8 cellular contexts compared by ENCODE assay signal in the genomic region with DNA sequence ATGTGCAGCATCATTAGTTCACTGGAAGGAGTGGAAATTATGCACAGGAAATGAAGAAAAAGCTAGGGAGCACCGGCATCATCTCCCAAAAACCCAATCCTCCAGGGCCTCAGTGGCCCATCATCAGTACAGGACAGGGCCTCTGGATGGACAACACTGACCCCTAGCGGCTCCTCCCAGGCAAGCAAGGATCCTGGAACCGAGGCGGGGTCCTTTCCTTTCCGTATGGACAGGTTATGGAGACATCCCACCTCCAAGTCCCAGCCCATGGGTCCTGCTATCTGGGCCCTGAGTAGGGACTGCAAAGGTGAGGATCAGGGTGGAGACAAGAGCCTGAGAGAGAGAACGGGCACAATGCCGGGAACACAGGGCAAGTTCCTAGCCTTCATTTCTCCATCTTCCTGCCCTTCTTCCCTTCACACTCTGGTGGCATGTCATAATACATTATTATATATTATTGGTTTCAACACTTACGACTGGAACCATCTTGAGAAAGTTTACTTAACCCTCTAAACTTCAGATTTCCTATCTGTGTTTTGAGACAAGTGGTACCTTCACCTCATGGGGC.
DNase-seq lines count a peak whose midpoint lies in the region; ATAC-seq, FAIRE-seq and TF ChIP-seq lines count a peak whose summit lies in the region.

No MANE protein-coding gene starts in this region.

- no peak for TF ChIP-seq EP300 in H1 (IDR thresholded peaks at IDR 0.05; ENCODE audit: borderline replicate concordance in 1 of 2, low read depth in 2 of 2, low read length in 2 of 2)

- H3K9me2 ChIP-seq in DOHH2 (replicated peaks; ENCODE audit: control insufficient read depth, low read length) (no peaks in the 10 kb centered on the region), Karpas-422 (replicated peaks; ENCODE audit: insufficient read depth, low read length) (no peaks in the 10 kb centered on the region)

- POLR2A ChIA-PET in H1 (lab: Charles Lee; ENCODE audit: partially characterized antibody) = no interaction called here

- TF ChIP-seq RAD21 in H1 (IDR thresholded peaks at IDR 0.05 in 1 of 2, conservative IDR thresholded peaks at IDR 0.05 in 1 of 2; ENCODE audit: low read depth in 2 of 2, low read length in 2 of 2) = peak; percentile 85 to 87

- H3F3A ChIP-seq in DOHH2 (ENCODE audit: control insufficient read depth, insufficient read depth) = no peaks in the 10 kb centered on the region

- no peak overlapping the region for H2BK12ac ChIP-seq in H1 (ENCODE audit: low read depth, low read length)

- CTCF ChIA-PET in H1 (lab: Charles Lee; ENCODE audit: partially characterized antibody) = interaction anchor here (0.7 to 2.4 kb wide), 20 partner anchors 10 to 231 kb away, joined by 3 to 33 read pairs (median 6); no protein-coding TSS in a partner anchor

- H3K56ac ChIP-seq in H1 (replicated peaks; ENCODE audit: insufficient read length, low read depth, low read length) = no peak overlapping the region

- H2BK120ac ChIP-seq in H1 (replicated peaks; ENCODE audit: low read depth, low read length) = no peak overlapping the region

- DNase-seq in Karpas-422 (peak; percentile 68), H1 (ENCODE audit: low read depth in 1 of 2, low spot score in 2 of 2) (peak in 1 of 2 experiments; percentile 93), NCI-H1048 (lab: John Stamatoyannopoulos, UW) (no peak)
- no peak for DNase-seq in effector CD8-positive, alpha-beta T cell (lab: John Stamatoyannopoulos, UW)

- H2AFZ ChIP-seq in Karpas-422 (ENCODE audit: low read length) = no peak overlapping the region
- no peak overlapping the region for H2AFZ ChIP-seq in H1 (ENCODE audit: low read length)

- H3K4me2 ChIP-seq in DOHH2 (ENCODE audit: low read length) (no peak overlapping the region), Karpas-422 (ENCODE audit: low read depth, low read length, poor library complexity, severe bottlenecking) (no peak overlapping the region), H1 (ENCODE audit: insufficient read depth in 1 of 2, low read depth in 2 of 2, low read length in 2 of 2) (no peak overlapping the region)

- H3K27me3 ChIP-seq in DOHH2 (ENCODE audit: control insufficient read depth, low read length) (no peaks in the 10 kb centered on the region), Karpas-422 (ENCODE audit: low read length) (no peaks in the 10 kb centered on the region), H1 (replicated peaks in 1 of 4; ENCODE audit: control insufficient read depth in 3 of 4, extremely low read depth in 1 of 4, insufficient read depth in 3 of 4, low read length in 3 of 4) (no peaks in the 10 kb centered on the region; a peak in 1 of 7 replicates), neutrophil (no peaks in the 10 kb centered on the region)

- peaks cover 2% of the 10 kb centered on the region; the same call in 1 of the 2 replicates for H3K79me1 ChIP-seq in H1 (ENCODE audit: low read depth, low read length)

- H2BK20ac ChIP-seq in H1 (ENCODE audit: low read length) = no peak overlapping the region

- H3K79me2 ChIP-seq in DOHH2 (ENCODE audit: control insufficient read depth, low read length) (peaks cover 88% of the 10 kb centered on the region), Karpas-422 (ENCODE audit: low read length) (peaks cover 97% of the 10 kb centered on the region), H1 (ENCODE audit: control insufficient read depth in 1 of 2, insufficient read depth in 2 of 2, low read length in 2 of 2) (peaks cover 0 to 29% of the 10 kb centered on the region in 2 experiments; a peak in 2 of 4 replicates)

- no peak overlapping the region for H4K91ac ChIP-seq in H1 (replicated peaks; ENCODE audit: insufficient read length, low read length)

- H3K9ac ChIP-seq in Karpas-422 (ENCODE audit: low read length) (no peak overlapping the region), H1 (replicated peaks in 1 of 4; ENCODE audit: extremely low read depth in 1 of 4, low read depth in 3 of 4, low read length in 3 of 4) (no peak overlapping the region)

- TF ChIP-seq CTCF in DOHH2 (IDR thresholded peaks at IDR 0.05; ENCODE audit: low read depth, low read length, poor library complexity, severe bottlenecking) = peak; percentile 66
- TF ChIP-seq CTCF in H1 (IDR thresholded peaks at IDR 0.05; ENCODE audit: control extremely low read depth in 1 of 3, insufficient read depth in 1 of 3, low read depth in 1 of 3, low read length in 3 of 3) = peak; percentile 82 to 95 (median 91)
- peak; percentile 34 for TF ChIP-seq CTCF in neutrophil (IDR thresholded peaks at IDR 0.05)

- FAIRE-seq in H1 (lab: Jason Lieb, UNC) = peak; percentile 84

- no peak for TF ChIP-seq POLR2A in H1 (IDR thresholded peaks at IDR 0.05; ENCODE audit: control extremely low read depth in 1 of 2, low read depth in 2 of 2, low read length in 2 of 2)

- H2AK5ac ChIP-seq in H1 (ENCODE audit: low read depth, low read length) = no peak overlapping the region

- H2BK5ac ChIP-seq in H1 (ENCODE audit: low read depth, low read length) = no peak overlapping the region

- no peak overlapping the region for H2BK15ac ChIP-seq in H1 (ENCODE audit: low read length)

- no peak overlapping the region for H3K4ac ChIP-seq in H1 (replicated peaks; ENCODE audit: insufficient read length, low read depth, low read length)

- no peak overlapping the region for H3K14ac ChIP-seq in H1 (ENCODE audit: insufficient read length)

- no peak for ATAC-seq in HG02884 (IDR thresholded peaks at IDR 0.05; ENCODE audit: unreplicated experiment)
- ATAC-seq in HG02678 (IDR thresholded peaks at IDR 0.05; ENCODE audit: unreplicated experiment) = no peak

- no peak overlapping the region for H3K18ac ChIP-seq in H1 (ENCODE audit: extremely low read depth, low read length)

- no peak overlapping the region for H3K4me3 ChIP-seq in DOHH2 (ENCODE audit: low read length)
- H3K4me3 ChIP-seq in Karpas-422 (ENCODE audit: low read length) = no peak overlapping the region
- no peak overlapping the region for H3K4me3 ChIP-seq in H1 (ENCODE audit: extremely low read depth in 1 of 4, insufficient read depth in 2 of 4, low read depth in 3 of 4, low read length in 4 of 4)
- H3K4me3 ChIP-seq in neutrophil (ENCODE audit: low read depth in 1 of 2, low read length in 1 of 2) = peak overlapping the region; percentile 25 to 35

- H3K23me2 ChIP-seq in H1 (ENCODE audit: low read depth, low read length) = no peaks in the 10 kb centered on the region

- H3K4me1 ChIP-seq in DOHH2 (ENCODE audit: control insufficient read depth, low read length) (peaks cover 11% of the 10 kb centered on the region), Karpas-422 (ENCODE audit: low read length) (peaks cover 32% of the 10 kb centered on the region), H1 (replicated peaks in 1 of 4; ENCODE audit: control insufficient read depth in 3 of 4, insufficient read depth in 4 of 4, low read length in 3 of 4) (peaks cover 0 to 14% (median 8%) of the 10 kb centered on the region in 4 experiments; a peak in 4 of 7 replicates), neutrophil (ENCODE audit: control insufficient read depth in 1 of 2, insufficient read depth in 1 of 2, low read depth in 1 of 2, low read length in 1 of 2) (peaks cover 46 to 52% of the 10 kb centered on the region in 2 experiments)

- H4K8ac ChIP-seq in H1 (ENCODE audit: extremely low read depth, insufficient read depth, low read length) = no peak overlapping the region

- H3K27ac ChIP-seq in DOHH2 (ENCODE audit: low read depth, low read length) (no peak overlapping the region), Karpas-422 (ENCODE audit: low read length) (no peak overlapping the region), H1 (ENCODE audit: low read depth, low read length) (no peak overlapping the region), neutrophil (peak overlapping the region; percentile 59)

- no peak overlapping the region for H3K23ac ChIP-seq in H1 (ENCODE audit: insufficient read length)

- peak overlapping the region; percentile 5 for H4K5ac ChIP-seq in H1 (ENCODE audit: insufficient read length, low read depth, low read length)

- peaks cover 22% of the 10 kb centered on the region for H4K20me1 ChIP-seq in DOHH2 (ENCODE audit: control insufficient read depth, insufficient read depth, low read depth, low read length)
- peaks cover 79% of the 10 kb centered on the region for H4K20me1 ChIP-seq in Karpas-422 (ENCODE audit: insufficient read depth, low read depth, low read length)
- peaks cover 2% of the 10 kb centered on the region in 2 experiments for H4K20me1 ChIP-seq in H1 (replicated peaks in 1 of 2; ENCODE audit: control insufficient read depth in 1 of 2, insufficient read depth in 2 of 2, low read length in 2 of 2)

- no peaks in the 10 kb centered on the region for H3K9me3 ChIP-seq in DOHH2 (ENCODE audit: control insufficient read depth, insufficient read depth, low read length)
- H3K9me3 ChIP-seq in Karpas-422 (ENCODE audit: low read length) = no peaks in the 10 kb centered on the region
- H3K9me3 ChIP-seq in H1 (ENCODE audit: insufficient read depth in 2 of 2, low read depth in 1 of 2, low read length in 1 of 2) = no peaks in the 10 kb centered on the region
- no peaks in the 10 kb centered on the region for H3K9me3 ChIP-seq in neutrophil

- H3K36me3 ChIP-seq in DOHH2 (ENCODE audit: control insufficient read depth, low read length) (no peaks in the 10 kb centered on the region), Karpas-422 (ENCODE audit: insufficient read depth, low read length) (peaks cover 6% of the 10 kb centered on the region), H1 (ENCODE audit: control insufficient read depth in 2 of 4, insufficient read depth in 4 of 4, low read length in 3 of 4) (no peaks in the 10 kb centered on the region), neutrophil (no peaks in the 10 kb centered on the region)

- WGBS in H1 (ENCODE audit: extremely low coverage in 1 of 2, insufficient coverage in 1 of 2, insufficient read length in 1 of 2, insufficient replicate concordance in 2 of 2, low coverage in 1 of 2, low lambda C conversion rate in 2 of 2, missing lambda C conversion rate in 1 of 2), 2 experiments = 39% methylated on average over 8 of the region's 8 CpGs; no CpG with 5 or more reads in 1 of the 2 experiments

TF ChIP-seq in H1, 55 proteins besides CTCF, POLR2A, EP300 and RAD21:
- TF ChIP-seq CREB1 (IDR thresholded peaks at IDR 0.05) (0 out of 2 replicates have a peak, but pooled peaks have one; percentile 37), YY1 (IDR thresholded peaks at IDR 0.05; ENCODE audit: low read depth, low read length) (0 out of 2 replicates have a peak, but pooled peaks have one; percentile 22), SIN3A (conservative IDR thresholded peaks at IDR 0.05 in 1 of 2, IDR thresholded peaks at IDR 0.05 in 1 of 2; ENCODE audit: low read depth in 1 of 2, low read length in 2 of 2) (0 out of 4 replicates have a peak, but pooled peaks of 1 of the 2 experiments have one; percentile 28), CEBPB (IDR thresholded peaks at IDR 0.05; ENCODE audit: low read depth, low read length) (no peak), TBP (IDR thresholded peaks at IDR 0.05; ENCODE audit: low read depth, low read length) (peak; percentile 64; the same call in 1 of the 2 replicates), GABPA (IDR thresholded peaks at IDR 0.05; ENCODE audit: borderline replicate concordance, insufficient read depth, low read length) (peak; percentile 51; the same call in 1 of the 2 replicates)

Comparison
In these comparisons a context has a peak if more than half of its experiments do, and no peak if none do; other contexts are left out.
1. H3K4me3 ChIP-seq: peak in neutrophil (2 of 2); none in DOHH2 (single experiment), Karpas-422 (single experiment) and H1 (0 of 4).
2. CTCF ChIP-seq: peak in every context shown above with its lines; median percentile 91 in H1; 66 in DOHH2; 34 in neutrophil.